In genomic region chr4:59664771-59665170, GRCh38 we compare ENCODE assay signal across 16 cellular contexts.
A peak's percentile ranks its signal among the peaks of the same experiment; 100 is the strongest.
DNase-seq lines count a peak whose midpoint lies in the region; TF ChIP-seq lines count a peak whose summit lies in the region.
"Had no signal": no experiment of that assay in that cellular context is flagged by ENCODE, and none has a peak within 500 bp of the region (broad histone marks: within the 10 kb centered on the region; RNA-seq: fewer than 3 reads in every experiment).

No MANE protein-coding gene starts in this region.

- DNase-seq in COR-L47 (lab: John Stamatoyannopoulos, UW) (peak; percentile 24), NCI-H1092 (lab: John Stamatoyannopoulos, UW) (peak; percentile 88), NCI-H69 (lab: John Stamatoyannopoulos, UW) (peak; percentile 64), myocyte (ENCODE audit: low read depth) (peak; percentile 3), SK-N-DZ (ENCODE audit: low spot score) (no peak), HEK293T (ENCODE audit: extremely low spot score) (no peak)
- no peak for DNase-seq in activated CD8-positive, alpha-beta memory T cell treated with anti-CD3 and anti-CD28 coated beads, Interleukin-2, amount 50 U/mL, for 48 hours
- DNase-seq: ACHN; AML-193; Caco-2; DND-41; KG1; NCI-H2029; NCI-H524 treated with DMSO at 0.1 percent for 48 hours; NK-92 treated with Interleukin-12 subunit alpha and Interleukin-12 subunit beta, amount 100 ng/mL, for 24 hours; T-helper 17 cell had no signal

- POLR2A ChIA-PET in HEK293T (lab: Yijun Ruan, JAX) = no interaction called here

- CTCF ChIA-PET in HEK293T (lab: Yijun Ruan, JAX) = no interaction called here

TF ChIP-seq in HEK293T, 16 proteins besides CTCF, POLR2A, EP300 and RAD21:
- TF ChIP-seq L3MBTL2 (conservative IDR thresholded peaks at IDR 0.05) (no peak), PKNOX1 (IDR thresholded peaks at IDR 0.05) (no peak), HDGF (IDR thresholded peaks at IDR 0.05; ENCODE audit: borderline replicate concordance) (no peak), SP1 (IDR thresholded peaks at IDR 0.05) (no peak), BHLHE40 (IDR thresholded peaks at IDR 0.05; ENCODE audit: borderline replicate concordance) (no peak)

Comparison
In these comparisons a context has a peak if more than half of its experiments do, and no peak if none do; other contexts are left out.
1. DNase-seq: peak in COR-L47 (single experiment), NCI-H1092 (single experiment), NCI-H69 (single experiment) and myocyte (single experiment); none in SK-N-DZ (single experiment), HEK293T (single experiment) and activated CD8-positive, alpha-beta memory T cell treated with anti-CD3 and anti-CD28 coated beads, Interleukin-2, amount 50 U/mL, for 48 hours (single experiment).